8 cellular contexts compared by ENCODE assay signal in the genomic region with DNA sequence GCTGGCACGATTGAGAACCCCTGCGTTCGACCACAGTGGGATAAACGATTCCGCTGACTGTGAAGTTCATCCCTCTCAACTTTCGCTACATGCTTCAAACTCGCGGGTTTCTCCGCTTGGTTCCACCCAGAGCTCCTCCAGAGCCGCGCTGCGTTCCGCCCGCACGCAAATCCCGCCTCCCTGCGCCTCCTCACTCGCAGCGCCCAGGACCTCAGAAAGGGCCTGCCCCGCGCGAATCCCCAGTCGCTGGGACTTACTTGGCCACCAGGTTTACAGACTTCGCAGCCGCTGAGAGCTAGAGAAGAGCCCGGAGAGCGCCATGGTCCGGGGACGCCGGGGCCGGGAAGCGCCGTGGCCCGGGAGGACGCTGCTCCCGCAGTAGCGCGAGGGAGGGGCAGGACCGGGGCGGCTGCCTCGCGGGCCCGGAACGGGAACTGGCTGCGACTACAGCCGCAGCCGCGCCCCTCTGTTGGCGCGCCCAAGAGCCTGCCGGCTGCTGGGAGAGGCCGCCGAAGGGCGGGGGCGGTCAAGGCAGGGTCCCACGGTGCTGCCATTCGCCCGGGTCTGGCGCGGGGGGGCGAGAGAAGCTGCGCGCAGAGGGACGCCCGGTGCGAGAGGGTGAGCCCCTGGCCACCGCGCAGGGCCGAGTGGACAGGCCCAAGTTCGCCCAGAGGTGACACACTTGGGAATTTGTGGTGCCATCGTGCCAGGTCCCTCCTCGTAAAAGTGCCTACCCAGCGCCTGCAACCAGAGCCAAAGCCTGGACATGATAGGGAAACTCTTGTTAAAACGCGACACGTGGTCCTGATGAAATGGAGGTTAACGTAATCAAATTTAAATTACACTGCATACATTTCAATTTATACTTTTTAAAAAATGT. TPM values are rescaled to one million over a fixed set of nuclear protein-coding genes. Genes with fewer than 3 reads are reported as not detected.
DNase-seq lines count a peak whose midpoint lies in the region; ATAC-seq, FAIRE-seq and TF ChIP-seq lines count a peak whose summit lies in the region.

Gene NOD1 (minus strand): TSS at position 436 of the 880 bp plus-strand sequence. CDS start 21,863 bp downstream, outside the sequence.

- peaks cover 0 to 53% of the 10 kb centered on the region in 2 donors for H3K4me1 ChIP-seq in right atrium auricular region

- FAIRE-seq in urothelium cell line (lab: Jason Lieb, UNC), result peak; percentile 9

- TF ChIP-seq POLR2A in GM10847 (IDR thresholded peaks at IDR 0.05; ENCODE audit: extremely low read depth, insufficient read length), result peak; percentile 62
- peak; percentile 86 for TF ChIP-seq POLR2A in NB4 (IDR thresholded peaks at IDR 0.05; ENCODE audit: extremely low read depth, insufficient read length)

- TF ChIP-seq CTCF in HFF-Myc (IDR thresholded peaks at IDR 0.05; ENCODE audit: low read depth, low read length, missing control alignments), result no peak
- no peak for TF ChIP-seq CTCF in NB4 (IDR thresholded peaks at IDR 0.05; ENCODE audit: low read depth, low read length)
- TF ChIP-seq CTCF in right atrium auricular region (IDR thresholded peaks at IDR 0.05), result no peak

- no peaks in the 10 kb centered on the region for H3K27me3 Mint-ChIP-seq in T-helper 17 cell

- no peaks in the 10 kb centered on the region for H3K27me3 ChIP-seq in right atrium auricular region

- no peaks in the 10 kb centered on the region for H3K36me3 ChIP-seq in right atrium auricular region

- H3K4me3 Mint-ChIP-seq in T-helper 17 cell, result peak within 1 kb of the TSS; percentile 98

- H3K27ac ChIP-seq in angular gyrus (ENCODE audit: low read depth, low read length) (peak within 1 kb of the TSS; percentile 69), right atrium auricular region (peak within 1 kb of the TSS; percentile 95 to 97)

- H3K9me3 ChIP-seq in T-helper 17 cell (ENCODE audit: control insufficient read depth, low read length, poor library complexity, severe bottlenecking) (no peaks in the 10 kb centered on the region), right atrium auricular region (no peaks in the 10 kb centered on the region)

- peaks cover 4% of the 10 kb centered on the region for H3K36me3 Mint-ChIP-seq in T-helper 17 cell (ENCODE audit: low read depth)

- no peak for DNase-seq in HFF-Myc (ENCODE audit: extremely low read depth, low read depth)
- peak; percentile 94 for DNase-seq in NB4 (ENCODE audit: low read depth)
- peak; percentile 51 to 57 (median 51) for DNase-seq in T-helper 17 cell
- peak; percentile 76 for DNase-seq in right atrium auricular region (ENCODE audit: low spot score)
- DNase-seq in putamen (ENCODE audit: low spot score), result peak; percentile 57
- DNase-seq in urothelium cell line (ENCODE audit: low spot score), result peak; percentile 94

- H3K4me3 ChIP-seq in HFF-Myc (replicated peaks; ENCODE audit: low read depth, low read length), result peak within 1 kb of the TSS; percentile 73
- H3K4me3 ChIP-seq in NB4 (ENCODE audit: low read depth, low read length), result peak within 1 kb of the TSS; percentile 82
- peak within 1 kb of the TSS; percentile 66 to 76 for H3K4me3 ChIP-seq in right atrium auricular region

- peak within 1 kb of the TSS; percentile 89 for H3K27ac Mint-ChIP-seq in T-helper 17 cell

- peak; percentile 90 for ATAC-seq in T-helper 17 cell

- peaks cover 32% of the 10 kb centered on the region for H3K4me1 Mint-ChIP-seq in T-helper 17 cell

RNA-seq across cellular contexts. Expression of gene NOD1, which starts in this region (rescaled TPM):
- 10 to 100 TPM; 15.7 to 18.9 TPM for total RNA-seq in T-helper 17 cell
- total RNA-seq in right atrium auricular region, result 10 to 100 TPM in 1 of 2 donors, 1 to 10 TPM in 1; 9.0 to 11.2 TPM
